1 cellular context compared by ENCODE assay signal in genomic region chr12:132471011-132471857, GRCh38.
TF ChIP-seq lines count a peak whose summit lies in the region.

No MANE protein-coding gene starts in this region.

TF ChIP-seq in HepG2, 621 proteins besides CTCF, POLR2A, EP300 and RAD21 (continued from another document):
- peak; percentile 74; the same call in 1 of the 2 replicates for TF ChIP-seq SIN3A (IDR thresholded peaks at IDR 0.05; ENCODE audit: borderline replicate concordance, low read depth, low read length)
- peak; percentile 92; the same call in 1 of the 2 replicates for TF ChIP-seq THRA (CRISPR knock-in tag; IDR thresholded peaks at IDR 0.05; ENCODE audit: borderline replicate concordance)
- TF ChIP-seq ZNF83 (CRISPR knock-in tag; IDR thresholded peaks at IDR 0.05; ENCODE audit: borderline replicate concordance): no peak
- TF ChIP-seq ZXDC (CRISPR knock-in tag; IDR thresholded peaks at IDR 0.05): no peak
- peak; percentile 67; the same call in 1 of the 2 replicates for TF ChIP-seq CSRNP1 (CRISPR knock-in tag; IDR thresholded peaks at IDR 0.05)
- TF ChIP-seq AKAP8 (CRISPR knock-in tag; IDR thresholded peaks at IDR 0.05): peak; percentile 55; the same call in 1 of the 2 replicates
- TF ChIP-seq ZFP41 (CRISPR knock-in tag; IDR thresholded peaks at IDR 0.05; ENCODE audit: borderline replicate concordance): no peak
- TF ChIP-seq ZNF20 (CRISPR knock-in tag; IDR thresholded peaks at IDR 0.05): no peak
- TF ChIP-seq TFAP4 (IDR thresholded peaks at IDR 0.05; ENCODE audit: borderline replicate concordance, low read depth): peak; percentile 81; the same call in 1 of the 2 replicates
- peak; percentile 37; the same call in 1 of the 2 replicates for TF ChIP-seq ZNF639 (CRISPR knock-in tag; conservative IDR thresholded peaks at IDR 0.05)
- TF ChIP-seq RARA (CRISPR knock-in tag; IDR thresholded peaks at IDR 0.05): peak; percentile 96
- no peak for TF ChIP-seq ZNF329 (CRISPR knock-in tag; IDR thresholded peaks at IDR 0.05; ENCODE audit: low read depth)
- no peak for TF ChIP-seq NBN (conservative IDR thresholded peaks at IDR 0.05)
- TF ChIP-seq CREM (IDR thresholded peaks at IDR 0.05): peak; percentile 84
- no peak for TF ChIP-seq CREM (CRISPR knock-in tag; IDR thresholded peaks at IDR 0.05)
- no peak for TF ChIP-seq ZNF432 (CRISPR knock-in tag; IDR thresholded peaks at IDR 0.05; ENCODE audit: borderline replicate concordance)
- no peak for TF ChIP-seq ZNF225 (CRISPR knock-in tag; IDR thresholded peaks at IDR 0.05)
- no peak for TF ChIP-seq CHCHD3 (CRISPR knock-in tag; IDR thresholded peaks at IDR 0.05)
- TF ChIP-seq ZNF143 (CRISPR knock-in tag; IDR thresholded peaks at IDR 0.05): peak; percentile 36; the same call in 1 of the 2 replicates
- TF ChIP-seq ZNF318 (CRISPR knock-in tag; IDR thresholded peaks at IDR 0.05): no peak
- no peak; the same call in 1 of the 2 replicates for TF ChIP-seq KAT7 (CRISPR knock-in tag; IDR thresholded peaks at IDR 0.05; ENCODE audit: borderline replicate concordance)
- no peak for TF ChIP-seq KLF13 (CRISPR knock-in tag; IDR thresholded peaks at IDR 0.05)
- TF ChIP-seq GTF3A (CRISPR knock-in tag; conservative IDR thresholded peaks at IDR 0.05): no peak
- TF ChIP-seq SAFB2 (CRISPR knock-in tag; IDR thresholded peaks at IDR 0.05; ENCODE audit: borderline replicate concordance, low read depth): no peak
- TF ChIP-seq ZNF503 (CRISPR knock-in tag; IDR thresholded peaks at IDR 0.05): peak; percentile 73; the same call in 1 of the 2 replicates
- TF ChIP-seq FOXM1 (CRISPR knock-in tag; IDR thresholded peaks at IDR 0.05): no peak
- no peak for TF ChIP-seq PAX8 (CRISPR knock-in tag; IDR thresholded peaks at IDR 0.05; ENCODE audit: borderline replicate concordance)
- peak; percentile 77 for TF ChIP-seq REPIN1 (CRISPR knock-in tag; IDR thresholded peaks at IDR 0.05; ENCODE audit: borderline replicate concordance, low read depth)
- no peak for TF ChIP-seq ZNF597 (CRISPR knock-in tag; IDR thresholded peaks at IDR 0.05)
- TF ChIP-seq HHEX (CRISPR knock-in tag; IDR thresholded peaks at IDR 0.05): no peak; the same call in 1 of the 2 replicates
- peak; percentile 54; the same call in 1 of the 2 replicates for TF ChIP-seq ZNF670 (CRISPR knock-in tag; IDR thresholded peaks at IDR 0.05; ENCODE audit: borderline replicate concordance)
- no peak for TF ChIP-seq ATF5 (CRISPR knock-in tag; IDR thresholded peaks at IDR 0.05; ENCODE audit: low read depth)
- TF ChIP-seq GMEB2 (CRISPR knock-in tag; IDR thresholded peaks at IDR 0.05; ENCODE audit: low read depth): no peak
- no peak for TF ChIP-seq ZNF101 (CRISPR knock-in tag; IDR thresholded peaks at IDR 0.05; ENCODE audit: borderline replicate concordance, low read depth)
TF ChIP-seq in HepG2: peak in this region for 248.
